ENCODE assay signal across 2 cellular contexts in the genomic region with DNA sequence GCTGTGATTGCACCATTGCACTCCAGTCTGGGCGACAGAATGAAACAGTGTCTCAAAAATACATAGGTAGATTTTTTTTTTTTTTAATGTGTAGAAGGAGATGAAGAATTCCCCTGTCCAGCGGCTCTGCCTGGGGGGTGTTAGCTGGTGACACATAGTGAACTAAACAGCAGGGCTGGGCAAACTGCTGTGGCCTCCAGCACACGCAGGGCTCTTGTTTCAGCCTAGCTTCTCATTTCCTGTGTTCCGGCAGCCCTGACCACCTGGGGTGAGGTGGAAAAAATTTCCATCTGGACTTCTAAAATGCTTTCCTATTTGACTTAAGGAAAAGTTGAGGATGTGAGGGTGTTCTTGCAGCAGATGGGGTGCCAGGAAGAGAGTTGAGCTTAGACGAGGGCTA.
TF ChIP-seq lines count a peak whose summit lies in the region.

No MANE protein-coding gene starts in this region.

TF ChIP-seq in SK-N-SH, 30 proteins besides CTCF, POLR2A, EP300 and RAD21 (continued from another document):
- TF ChIP-seq, protein P1, sequence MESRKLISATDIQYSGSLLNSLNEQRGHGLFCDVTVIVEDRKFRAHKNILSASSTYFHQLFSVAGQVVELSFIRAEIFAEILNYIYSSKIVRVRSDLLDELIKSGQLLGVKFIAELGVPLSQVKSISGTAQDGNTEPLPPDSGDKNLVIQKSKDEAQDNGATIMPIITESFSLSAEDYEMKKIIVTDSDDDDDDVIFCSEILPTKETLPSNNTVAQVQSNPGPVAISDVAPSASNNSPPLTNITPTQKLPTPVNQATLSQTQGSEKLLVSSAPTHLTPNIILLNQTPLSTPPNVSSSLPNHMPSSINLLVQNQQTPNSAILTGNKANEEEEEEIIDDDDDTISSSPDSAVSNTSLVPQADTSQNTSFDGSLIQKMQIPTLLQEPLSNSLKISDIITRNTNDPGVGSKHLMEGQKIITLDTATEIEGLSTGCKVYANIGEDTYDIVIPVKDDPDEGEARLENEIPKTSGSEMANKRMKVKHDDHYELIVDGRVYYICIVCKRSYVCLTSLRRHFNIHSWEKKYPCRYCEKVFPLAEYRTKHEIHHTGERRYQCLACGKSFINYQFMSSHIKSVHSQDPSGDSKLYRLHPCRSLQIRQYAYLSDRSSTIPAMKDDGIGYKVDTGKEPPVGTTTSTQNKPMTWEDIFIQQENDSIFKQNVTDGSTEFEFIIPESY (IDR thresholded peaks at IDR 0.05; ENCODE audit: borderline replicate concordance, low read depth), result no peak
- TF ChIP-seq NFIC (IDR thresholded peaks at IDR 0.05; ENCODE audit: borderline replicate concordance) (peak; percentile 30), NRF1 (IDR thresholded peaks at IDR 0.05; ENCODE audit: low read depth, low read length) (no peak), ELF1 (IDR thresholded peaks at IDR 0.05) (no peak), RCOR1 (IDR thresholded peaks at IDR 0.05; ENCODE audit: low read length) (no peak), RFX5 (IDR thresholded peaks at IDR 0.05; ENCODE audit: low read length) (no peak), FOSL2 (IDR thresholded peaks at IDR 0.05; ENCODE audit: borderline replicate concordance, low read depth) (peak; percentile 8; the same call in 1 of the 2 replicates), TCF12 (IDR thresholded peaks at IDR 0.05) (peak; percentile 51), SIN3A (IDR thresholded peaks at IDR 0.05; ENCODE audit: borderline replicate concordance, low read depth, low read length) (no peak), FOXJ3 (CRISPR knock-in tag; IDR thresholded peaks at IDR 0.05) (no peak), TEAD4 (IDR thresholded peaks at IDR 0.05; ENCODE audit: borderline replicate concordance, insufficient read depth) (no peak), GABPA (IDR thresholded peaks at IDR 0.05; ENCODE audit: low read depth) (no peak), POLR2AphosphoS5 (IDR thresholded peaks at IDR 0.05; ENCODE audit: low read depth, low read length) (no peak), JUND (IDR thresholded peaks at IDR 0.05) (0 out of 2 replicates have a peak, but pooled peaks have one; percentile 14), USF2 (IDR thresholded peaks at IDR 0.05; ENCODE audit: borderline replicate concordance, low read depth, low read length) (no peak)
- TF ChIP-seq, protein P2, sequence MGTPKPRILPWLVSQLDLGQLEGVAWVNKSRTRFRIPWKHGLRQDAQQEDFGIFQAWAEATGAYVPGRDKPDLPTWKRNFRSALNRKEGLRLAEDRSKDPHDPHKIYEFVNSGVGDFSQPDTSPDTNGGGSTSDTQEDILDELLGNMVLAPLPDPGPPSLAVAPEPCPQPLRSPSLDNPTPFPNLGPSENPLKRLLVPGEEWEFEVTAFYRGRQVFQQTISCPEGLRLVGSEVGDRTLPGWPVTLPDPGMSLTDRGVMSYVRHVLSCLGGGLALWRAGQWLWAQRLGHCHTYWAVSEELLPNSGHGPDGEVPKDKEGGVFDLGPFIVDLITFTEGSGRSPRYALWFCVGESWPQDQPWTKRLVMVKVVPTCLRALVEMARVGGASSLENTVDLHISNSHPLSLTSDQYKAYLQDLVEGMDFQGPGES (IDR thresholded peaks at IDR 0.05; ENCODE audit: low read depth, low read length), result no peak
- TF ChIP-seq, protein P3, sequence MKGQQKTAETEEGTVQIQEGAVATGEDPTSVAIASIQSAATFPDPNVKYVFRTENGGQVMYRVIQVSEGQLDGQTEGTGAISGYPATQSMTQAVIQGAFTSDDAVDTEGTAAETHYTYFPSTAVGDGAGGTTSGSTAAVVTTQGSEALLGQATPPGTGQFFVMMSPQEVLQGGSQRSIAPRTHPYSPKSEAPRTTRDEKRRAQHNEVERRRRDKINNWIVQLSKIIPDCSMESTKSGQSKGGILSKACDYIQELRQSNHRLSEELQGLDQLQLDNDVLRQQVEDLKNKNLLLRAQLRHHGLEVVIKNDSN (IDR thresholded peaks at IDR 0.05; ENCODE audit: borderline replicate concordance, low read depth), result no peak

TF ChIP-seq in SK-N-SH treated with all-trans-retinoic acid at 6 μM for 48 hours, 23 proteins besides CTCF, POLR2A, EP300 and RAD21 (continued from another document):
- TF ChIP-seq, protein P4, sequence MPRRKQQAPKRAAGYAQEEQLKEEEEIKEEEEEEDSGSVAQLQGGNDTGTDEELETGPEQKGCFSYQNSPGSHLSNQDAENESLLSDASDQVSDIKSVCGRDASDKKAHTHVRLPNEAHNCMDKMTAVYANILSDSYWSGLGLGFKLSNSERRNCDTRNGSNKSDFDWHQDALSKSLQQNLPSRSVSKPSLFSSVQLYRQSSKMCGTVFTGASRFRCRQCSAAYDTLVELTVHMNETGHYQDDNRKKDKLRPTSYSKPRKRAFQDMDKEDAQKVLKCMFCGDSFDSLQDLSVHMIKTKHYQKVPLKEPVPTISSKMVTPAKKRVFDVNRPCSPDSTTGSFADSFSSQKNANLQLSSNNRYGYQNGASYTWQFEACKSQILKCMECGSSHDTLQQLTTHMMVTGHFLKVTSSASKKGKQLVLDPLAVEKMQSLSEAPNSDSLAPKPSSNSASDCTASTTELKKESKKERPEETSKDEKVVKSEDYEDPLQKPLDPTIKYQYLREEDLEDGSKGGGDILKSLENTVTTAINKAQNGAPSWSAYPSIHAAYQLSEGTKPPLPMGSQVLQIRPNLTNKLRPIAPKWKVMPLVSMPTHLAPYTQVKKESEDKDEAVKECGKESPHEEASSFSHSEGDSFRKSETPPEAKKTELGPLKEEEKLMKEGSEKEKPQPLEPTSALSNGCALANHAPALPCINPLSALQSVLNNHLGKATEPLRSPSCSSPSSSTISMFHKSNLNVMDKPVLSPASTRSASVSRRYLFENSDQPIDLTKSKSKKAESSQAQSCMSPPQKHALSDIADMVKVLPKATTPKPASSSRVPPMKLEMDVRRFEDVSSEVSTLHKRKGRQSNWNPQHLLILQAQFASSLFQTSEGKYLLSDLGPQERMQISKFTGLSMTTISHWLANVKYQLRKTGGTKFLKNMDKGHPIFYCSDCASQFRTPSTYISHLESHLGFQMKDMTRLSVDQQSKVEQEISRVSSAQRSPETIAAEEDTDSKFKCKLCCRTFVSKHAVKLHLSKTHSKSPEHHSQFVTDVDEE (CRISPR knock-in tag; IDR thresholded peaks at IDR 0.05), result no peak
- TF ChIP-seq RARB (CRISPR knock-in tag; IDR thresholded peaks at IDR 0.05), result no peak
- no peak for TF ChIP-seq ZFP3 (CRISPR knock-in tag; IDR thresholded peaks at IDR 0.05)
TF ChIP-seq in SK-N-SH treated with all-trans-retinoic acid at 6 μM for 48 hours: peak in this region for 0.
